Comparison of ENCODE assay signal across 17 cellular contexts in the genomic region with DNA sequence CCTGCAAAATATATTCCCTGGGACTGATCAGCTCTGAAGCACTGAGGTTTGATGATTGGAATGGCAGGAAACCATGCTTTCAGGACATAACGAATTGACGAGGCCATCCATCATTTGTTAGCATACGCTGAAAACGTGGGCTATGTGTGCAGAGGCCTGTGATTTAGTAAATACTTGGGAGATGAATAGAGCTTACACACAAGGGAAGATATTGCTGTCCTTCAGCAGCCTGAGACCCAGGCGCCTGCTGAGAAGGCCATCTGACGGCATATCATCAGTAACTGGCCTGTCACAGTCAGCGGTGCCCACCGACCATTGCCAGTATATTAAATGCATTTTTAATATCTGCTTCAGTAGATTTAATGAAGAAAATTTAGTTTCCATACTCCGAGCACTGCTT.
"Had no signal": no experiment of that assay in that cellular context is flagged by ENCODE, and none has a peak within 500 bp of the region (broad histone marks: within the 10 kb centered on the region; RNA-seq: fewer than 3 reads in every experiment).

No MANE protein-coding gene starts in this region.

- ATAC-seq: activated CD8-positive, alpha-beta memory T cell treated with anti-CD3 and anti-CD28 coated beads, Interleukin-2, amount 10 ng/mL, durations not matched to agents 7 days and 5 days; foreskin keratinocyte; natural killer cell; T-cell had no signal

- H3K27me3 ChIP-seq: foreskin keratinocyte, transverse colon, vagina had no signal

- H3K4me3 ChIP-seq: skin epidermis, transverse colon, vagina had no signal

- H3K27me3 Mint-ChIP-seq: activated CD8-positive, alpha-beta memory T cell treated with anti-CD3 and anti-CD28 coated beads, Interleukin-2, amount 10 ng/mL, durations not matched to agents 7 days and 5 days; T-cell had no signal

- H3K27ac ChIP-seq: foreskin keratinocyte, skin epidermis, transverse colon, vagina had no signal

- H3K36me3 ChIP-seq: transverse colon, vagina had no signal

- H3K9me3 ChIP-seq: transverse colon, vagina had no signal

- H3K36me3 Mint-ChIP-seq: activated CD8-positive, alpha-beta memory T cell treated with anti-CD3 and anti-CD28 coated beads, Interleukin-2, amount 10 ng/mL, durations not matched to agents 7 days and 5 days; natural killer cell; T-cell had no signal

- H3K4me3 Mint-ChIP-seq: activated CD8-positive, alpha-beta memory T cell treated with anti-CD3 and anti-CD28 coated beads, Interleukin-2, amount 10 ng/mL, durations not matched to agents 7 days and 5 days; natural killer cell; T-cell had no signal

- DNase-seq: activated CD4-positive, alpha-beta T cell treated with anti-CD3 and anti-CD28 coated beads, Interleukin-2, amount 50 U/mL, for 48 hours; activated CD4-positive, CD25-positive, alpha-beta regulatory T cell treated with anti-CD3 and anti-CD28 coated beads, Interleukin-2, amount 50 U/mL, for 72 hours; activated CD8-positive, alpha-beta memory T cell treated with anti-CD3 and anti-CD28 coated beads, Interleukin-2, amount 10 ng/mL, durations not matched to agents 7 days and 5 days; activated naive CD4-positive, alpha-beta T cell treated with anti-CD3 and anti-CD28 coated beads, Interleukin-2, amount 50 U/mL, for 16 hours; activated T-cell treated with anti-CD3 and anti-CD28 coated beads, Interleukin-2, amount 50 U/mL, for 1 hour; central memory CD4-positive, alpha-beta T cell; effector memory CD4-positive, alpha-beta T cell; foreskin keratinocyte; mammary epithelial cell; natural killer cell; stimulated activated CD4-positive, alpha-beta T cell treated with anti-CD3 and anti-CD28 coated beads, Interleukin-4, amount 100 ng/mL, for 24 hours; stimulated activated naive CD4-positive, alpha-beta T cell treated with Interleukin-2 at 50 U/mL for 16 hours; T-cell; T-helper 9 cell; transverse colon had no signal

- H3K9me3 Mint-ChIP-seq: natural killer cell, T-cell had no signal
